22 cellular contexts compared by ENCODE assay signal in genomic region chr12:69910739-69911138, GRCh38.
DNase-seq lines count a peak whose midpoint lies in the region; TF ChIP-seq lines count a peak whose summit lies in the region.
"Had no signal": no experiment of that assay in that cellular context is flagged by ENCODE, and none has a peak within 500 bp of the region (broad histone marks: within the 10 kb centered on the region; RNA-seq: fewer than 3 reads in every experiment).

No MANE protein-coding gene starts in this region.

- CTCF ChIA-PET in RWPE1 (lab: Yijun Ruan, JAX) = no interaction called here

- H3K4me2 ChIP-seq in Karpas-422 (ENCODE audit: low read depth, low read length, poor library complexity, severe bottlenecking) = peak overlapping the region; percentile 45

- H3K9me2 ChIP-seq in Karpas-422 (replicated peaks; ENCODE audit: insufficient read depth, low read length) = no peaks in the 10 kb centered on the region

- H2AFZ ChIP-seq in Karpas-422 (ENCODE audit: low read length) = peak overlapping the region; percentile 52

- no peaks in the 10 kb centered on the region; the same call in 1 of the 2 replicates for H3K36me3 ChIP-seq in Karpas-422 (ENCODE audit: insufficient read depth, low read length)
- H3K36me3 ChIP-seq: BE2C had no signal

- H4K20me1 ChIP-seq in Karpas-422 (ENCODE audit: insufficient read depth, low read depth, low read length) = no peaks in the 10 kb centered on the region

- DNase-seq in DMS153 (lab: John Stamatoyannopoulos, UW) = peak; percentile 29
- DNase-seq in DMS153 treated with DMSO at 0.1 percent for 48 hours (lab: John Stamatoyannopoulos, UW; ENCODE audit: unreplicated experiment) = no peak
- DNase-seq in Karpas-422 = peak; percentile 57
- peak; percentile 6 for DNase-seq in epithelial cell of esophagus (ENCODE audit: low read depth)
- peak; percentile 20 for DNase-seq in mucosa of gallbladder (ENCODE audit: low spot score)
- DNase-seq in NCI-H1092 (lab: John Stamatoyannopoulos, UW) = no peak
- DNase-seq in RWPE1 (ENCODE audit: low spot score) = no peak
- DNase-seq in EL = no peak
- DNase-seq: ACHN; BE2C; CD8-positive, alpha-beta memory T cell; DMS79 treated with DMSO at 0.1 percent for 48 hours; H7; IMR-90; KG1; MM.1S; NCI-H1417 treated with DMSO at 0.1 percent for 48 hours; NCI-H187 treated with DMSO at 0.1 percent for 48 hours; NCI-H524; SHP77 treated with DMSO at 0.1 percent for 48 hours; T-helper 1 cell had no signal

- TF ChIP-seq CTCF in epithelial cell of esophagus (IDR thresholded peaks at IDR 0.05; ENCODE audit: insufficient read depth, low read depth, low read length, missing control alignments) = no peak
- no peak for TF ChIP-seq CTCF in RWPE1 (conservative IDR thresholded peaks at IDR 0.05; ENCODE audit: low read depth)

- no peaks in the 10 kb centered on the region for H3K27me3 ChIP-seq in Karpas-422 (ENCODE audit: low read length)
- H3K27me3 ChIP-seq: BE2C had no signal

- POLR2A ChIA-PET in RWPE1 (lab: Yijun Ruan, JAX; ENCODE audit: low non-redundant PET) = no interaction called here

- no peaks in the 10 kb centered on the region for H3K9me3 ChIP-seq in Karpas-422 (ENCODE audit: low read length)
- H3K9me3 ChIP-seq: BE2C had no signal

- H3K79me2 ChIP-seq in Karpas-422 (ENCODE audit: low read length) = no peaks in the 10 kb centered on the region

- H3K27ac ChIP-seq in Karpas-422 (ENCODE audit: low read length) (peak overlapping the region; percentile 98), RWPE1 (no peak overlapping the region)
- H3K27ac ChIP-seq: 22Rv1 had no signal

- peak overlapping the region; percentile 22; the same call in 1 of the 2 replicates for H3K9ac ChIP-seq in Karpas-422 (ENCODE audit: low read length)

- H3K4me1 ChIP-seq in Karpas-422 (ENCODE audit: low read length) = peaks cover 87% of the 10 kb centered on the region
- H3K4me1 ChIP-seq: BE2C had no signal

- H3K4me3 ChIP-seq in Karpas-422 (ENCODE audit: low read length) (peak overlapping the region; percentile 17), epithelial cell of esophagus (ENCODE audit: low read length) (no peak overlapping the region)

Comparison
In these comparisons a context has a peak if more than half of its experiments do, and no peak if none do; other contexts are left out.
1. DNase-seq: peak in DMS153 (single experiment), Karpas-422 (single experiment), epithelial cell of esophagus (single experiment) and mucosa of gallbladder (single experiment); none in DMS153 treated with DMSO at 0.1 percent for 48 hours (single experiment), NCI-H1092 (single experiment), RWPE1 (single experiment) and EL (single experiment).